8 cellular contexts compared by ENCODE assay signal in genomic region chr1:111202707-111203623, GRCh38. TPM values are rescaled to one million over a fixed set of nuclear protein-coding genes. Genes with fewer than 3 reads are reported as not detected.
DNase-seq lines count a peak whose midpoint lies in the region; ATAC-seq, FAIRE-seq and TF ChIP-seq lines count a peak whose summit lies in the region.

No MANE protein-coding gene starts in this region.

- peak; percentile 53 for FAIRE-seq in GM12892 (lab: Jason Lieb, UNC)

- H3K9me3 Mint-ChIP-seq in effector memory CD8-positive, alpha-beta T cell, result no peaks in the 10 kb centered on the region

- peaks cover 43% of the 10 kb centered on the region for H3K36me3 Mint-ChIP-seq in effector memory CD8-positive, alpha-beta T cell (ENCODE audit: insufficient read depth)

- peak; percentile 55; the same call in 1 of the 2 replicates for TF ChIP-seq POLR2A in GM12892 (IDR thresholded peaks at IDR 0.05; ENCODE audit: low read depth, low read length)
- no peak for TF ChIP-seq POLR2A in prostate gland (IDR thresholded peaks at IDR 0.05)

- H3K4me1 ChIP-seq in prostate gland (replicated peaks), result peaks cover 7% of the 10 kb centered on the region

- ATAC-seq in effector memory CD8-positive, alpha-beta T cell (replicated peaks), result no peak
- ATAC-seq in GM18520 (IDR thresholded peaks at IDR 0.05; ENCODE audit: unreplicated experiment) (no peak), GM18498 (IDR thresholded peaks at IDR 0.05; ENCODE audit: unreplicated experiment) (no peak), HG03342 (IDR thresholded peaks at IDR 0.05; ENCODE audit: unreplicated experiment) (no peak)

- H3K27me3 Mint-ChIP-seq in effector memory CD8-positive, alpha-beta T cell, result no peaks in the 10 kb centered on the region

- DNase-seq in GM12892 (ENCODE audit: insufficient read length), result no peak
- peak; percentile 29 for DNase-seq in LoVo (ENCODE audit: low spot score)
- DNase-seq in effector memory CD8-positive, alpha-beta T cell, result no peak
- DNase-seq in prostate gland (ENCODE audit: low spot score), result no peak
- no peak for DNase-seq in NCI-H146 treated with DMSO at 0.1 percent for 48 hours (lab: John Stamatoyannopoulos, UW; ENCODE audit: unreplicated experiment)

- intact Hi-C loops in prostate gland (cut with DNase I), result no loop called here

- no peaks in the 10 kb centered on the region for H3K27me3 ChIP-seq in prostate gland (replicated peaks; ENCODE audit: insufficient read depth)

- peak overlapping the region; percentile 93 to 99 for H3K4me3 Mint-ChIP-seq in effector memory CD8-positive, alpha-beta T cell

- WGBS in prostate gland, result 74% methylated on average over 4 of the region's 4 CpGs

- peak overlapping the region; percentile 62 to 71 for H3K4me3 ChIP-seq in prostate gland

- H3K36me3 ChIP-seq in prostate gland, result no peaks in the 10 kb centered on the region

- H3K4me1 Mint-ChIP-seq in effector memory CD8-positive, alpha-beta T cell (ENCODE audit: low read depth in 2 of 2), result peaks cover 47 to 48% of the 10 kb centered on the region in 2 donors

- peak overlapping the region; percentile 93 to 97 for H3K27ac Mint-ChIP-seq in effector memory CD8-positive, alpha-beta T cell

- TF ChIP-seq CTCF in prostate gland (IDR thresholded peaks at IDR 0.05), result no peak

- H3K9me3 ChIP-seq in prostate gland, result no peaks in the 10 kb centered on the region

- H3K27ac ChIP-seq in prostate gland, result peak overlapping the region; percentile 76 to 89

RNA-seq across cellular contexts. Expression of gene DENND2D, which starts 2.5 kb away (rescaled TPM):
- 46.1 TPM for polyA plus RNA-seq in GM12892 (2012; ENCODE audit: missing spikeins)
- 10 to 100 TPM; 25.4 to 37.2 TPM for total RNA-seq in prostate gland

RNA-seq across cellular contexts. Expression of gene CHI3L2, which starts 24.5 kb away (rescaled TPM):
- polyA plus RNA-seq in GM12892 (2012; ENCODE audit: missing spikeins), result 2.4 TPM
- total RNA-seq in prostate gland, result 10 to 100 TPM in 1 of 2 donors, under 1 TPM in 1; 0.82 to 10.6 TPM
